8 cellular contexts compared by ENCODE assay signal in the genomic region with DNA sequence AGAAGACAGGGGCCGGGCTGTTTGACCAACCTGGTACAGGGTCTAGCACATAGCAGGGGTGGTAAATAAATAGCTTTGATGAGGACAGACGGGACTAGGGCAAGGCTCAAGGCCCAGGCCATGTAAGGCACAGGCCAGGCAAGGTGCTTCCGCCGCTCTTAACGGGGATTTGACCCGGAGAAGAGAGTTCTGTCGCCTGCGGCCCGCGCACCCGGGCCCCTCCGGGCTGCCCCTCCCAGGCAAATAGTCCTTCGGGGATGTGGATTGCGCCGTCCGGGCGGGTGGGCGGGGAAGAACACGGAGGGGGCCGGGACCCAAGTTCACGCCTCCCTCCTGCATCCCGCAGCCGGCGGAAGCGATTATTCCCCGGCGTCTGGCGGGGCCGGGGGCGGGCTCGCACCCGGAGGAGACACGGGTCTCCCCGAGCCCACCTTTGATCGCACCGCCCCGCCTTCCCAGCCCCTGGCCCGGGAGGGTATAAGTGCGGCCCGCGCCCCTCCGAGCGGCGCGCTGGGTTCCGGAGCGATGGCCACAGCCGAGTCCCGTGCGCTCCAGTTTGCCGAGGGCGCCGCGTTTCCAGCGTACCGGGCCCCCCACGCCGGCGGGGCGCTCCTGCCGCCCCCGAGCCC. TPM values are rescaled to one million over a fixed set of nuclear protein-coding genes. Genes with fewer than 3 reads are reported as not detected.
A peak's percentile ranks its signal among the peaks of the same experiment; 100 is the strongest.
DNase-seq lines count a peak whose midpoint lies in the region; ATAC-seq and TF ChIP-seq lines count a peak whose summit lies in the region.

MIXL1 (plus strand) TSS at position 508 of the 629 bp plus-strand sequence; CDS start at position 526, 18 bp downstream.

- H3K27ac Mint-ChIP-seq in activated CD4-positive, alpha-beta T cell treated with anti-CD3 and anti-CD28 coated beads for 36 hours, result no peak within 1 kb of the TSS
- H3K27ac Mint-ChIP-seq in HFFc6 (no peak within 1 kb of the TSS), T-cell (no peak within 1 kb of the TSS)

- POLR2A ChIA-PET in activated CD4-positive, alpha-beta T cell treated with anti-CD3 and anti-CD28 coated beads for 36 hours (lab: Charles Lee), result no interaction called here
- POLR2A ChIA-PET in T-cell (lab: Charles Lee), result no interaction called here

- H3K27ac ChIP-seq in heart right ventricle (no peak within 1 kb of the TSS), skin epidermis (no peak within 1 kb of the TSS)

- H3K4me1 Mint-ChIP-seq in activated CD4-positive, alpha-beta T cell treated with anti-CD3 and anti-CD28 coated beads for 36 hours, result peaks cover 8% of the 10 kb centered on the region
- H3K4me1 Mint-ChIP-seq in HFFc6 (ENCODE audit: low read depth) (no peaks in the 10 kb centered on the region), T-cell (peaks cover 5 to 6% (median 6%) of the 10 kb centered on the region in 3 donors)

- WGBS in heart right ventricle, 2 donors, result 4 to 5% methylated on average over 54 to 62 of the region's 62 CpGs

- H3K4me3 ChIP-seq in heart right ventricle, result peak within 1 kb of the TSS in 9 of 10 donors; percentile 40 to 57 (median 55)
- H3K4me3 ChIP-seq in skin epidermis, result peak within 1 kb of the TSS; percentile 19 to 46 (median 35)

- no peaks in the 10 kb centered on the region for H3K9me3 Mint-ChIP-seq in activated CD4-positive, alpha-beta T cell treated with anti-CD3 and anti-CD28 coated beads for 36 hours (ENCODE audit: low read depth)
- no peaks in the 10 kb centered on the region for H3K9me3 Mint-ChIP-seq in HFFc6
- H3K9me3 Mint-ChIP-seq in T-cell, result no peaks in the 10 kb centered on the region

- CTCF ChIA-PET in activated CD4-positive, alpha-beta T cell treated with anti-CD3 and anti-CD28 coated beads for 36 hours (lab: Charles Lee), result interaction anchor here (0.5 to 1.5 kb wide), 3 partner anchors 26 to 141 kb away, joined by 3 to 5 read pairs (median 4); no protein-coding TSS in a partner anchor
- CTCF ChIA-PET in T-cell (lab: Charles Lee), result no interaction called here

- TF ChIP-seq CTCF in HFFc6 (IDR thresholded peaks at IDR 0.05) (no peak), heart right ventricle (IDR thresholded peaks at IDR 0.05) (no peak)

- H3K4me3 Mint-ChIP-seq in activated CD4-positive, alpha-beta T cell treated with anti-CD3 and anti-CD28 coated beads for 36 hours, result peak within 1 kb of the TSS; percentile 67
- peak within 1 kb of the TSS; percentile 42 for H3K4me3 Mint-ChIP-seq in HFFc6
- H3K4me3 Mint-ChIP-seq in T-cell, result peak within 1 kb of the TSS; percentile 69 to 78 (median 74)

- peak; percentile 18 for DNase-seq in activated CD4-positive, alpha-beta T cell treated with anti-CD3 and anti-CD28 coated beads for 36 hours
- DNase-seq in activated CD4-positive, alpha-beta T cell treated with anti-CD3 and anti-CD28 coated beads for 4 hours, result no peak
- DNase-seq in HFFc6, result no peak
- peak in 5 of 34 experiments; percentile 2 to 11 (median 3) for DNase-seq in T-cell
- DNase-seq in heart right ventricle, result no peak
- no peak for DNase-seq in NCI-H1105 treated with DMSO at 0.1 percent for 48 hours (lab: John Stamatoyannopoulos, UW)
- no peak for DNase-seq in NCI-H510A treated with DMSO at 0.1 percent for 48 hours (lab: John Stamatoyannopoulos, UW)

- H3K9me3 ChIP-seq in heart right ventricle, result no peaks in the 10 kb centered on the region

- ATAC-seq in activated CD4-positive, alpha-beta T cell treated with anti-CD3 and anti-CD28 coated beads for 36 hours, result peak; percentile 31
- ATAC-seq in T-cell (replicated peaks in 1 of 4), result peak; percentile 41 to 62 (median 55)
- peak in 2 of 8 donors; percentile 52 to 53 for ATAC-seq in heart right ventricle

- no peaks in the 10 kb centered on the region for H3K36me3 Mint-ChIP-seq in activated CD4-positive, alpha-beta T cell treated with anti-CD3 and anti-CD28 coated beads for 36 hours (ENCODE audit: low read depth)
- no peaks in the 10 kb centered on the region for H3K36me3 Mint-ChIP-seq in HFFc6 (ENCODE audit: low read depth)
- H3K36me3 Mint-ChIP-seq in T-cell, result no peaks in the 10 kb centered on the region

- intact Hi-C loops in activated CD4-positive, alpha-beta T cell treated with anti-CD3 and anti-CD28 coated beads for 36 hours (cut with DNase I, micrococcal nuclease), result loop anchor here in 1 of 2 experiments (5.0 kb wide), 1 partner anchor 109 kb away; no protein-coding TSS in a partner anchor
- intact Hi-C loops in heart right ventricle (cut with DNase I), result loop anchor here in 1 of 10 donors (5.0 kb wide), 1 partner anchor 99 kb away; no protein-coding TSS in a partner anchor

- peaks cover 19% of the 10 kb centered on the region for H3K27me3 Mint-ChIP-seq in activated CD4-positive, alpha-beta T cell treated with anti-CD3 and anti-CD28 coated beads for 36 hours
- peaks cover 10% of the 10 kb centered on the region; the same call in 1 of the 2 replicates for H3K27me3 Mint-ChIP-seq in HFFc6 (ENCODE audit: insufficient read depth)
- peaks cover 8 to 42% of the 10 kb centered on the region in 2 donors for H3K27me3 Mint-ChIP-seq in T-cell

- H3K27me3 ChIP-seq in heart right ventricle, result peaks cover 0 to 38% (median 11%) of the 10 kb centered on the region in 7 donors

- H3K36me3 ChIP-seq in heart right ventricle, result no peaks in the 10 kb centered on the region

- peaks cover 0 to 10% (median 4%) of the 10 kb centered on the region in 9 donors for H3K4me1 ChIP-seq in heart right ventricle

RNA-seq across cellular contexts. Expression of gene MIXL1, which starts in this region (rescaled TPM):
- not detected for total RNA-seq in activated CD4-positive, alpha-beta T cell treated with anti-CD3 and anti-CD28 coated beads for 36 hours
- total RNA-seq in HFFc6 (2021; fragmentation: NEBNext Ultra II Directional; extraction: Animal tissue kit (Norgen Biotek cat#: 25700)), result under 1 TPM in 1 of 6 experiments, not detected in 5; 0.14 TPM
- total RNA-seq in T-cell (under 1 TPM in 1 of 5 donors, not detected in 4; 0.63 TPM), heart right ventricle (under 1 TPM in 3 of 10 donors, not detected in 7; 0.28 to 0.37 (median 0.32) TPM)
- under 1 TPM in 1 of 2 donors, not detected in 1; 0.01 TPM for polyA plus RNA-seq in heart right ventricle

Comparison
In these comparisons a context has a peak if more than half of its experiments do, and no peak if none do; other contexts are left out.
1. Peak in DNase-seq and ATAC-seq in activated CD4-positive, alpha-beta T cell treated with anti-CD3 and anti-CD28 coated beads for 36 hours; RNA of the gene not detected or under 1 TPM.
2. Peak in ATAC-seq in T-cell; RNA of the gene not detected or under 1 TPM.